In genomic region chr9:36798350-36799065, GRCh38 we compare ENCODE assay signal across 10 cellular contexts.
DNase-seq lines count a peak whose midpoint lies in the region; ATAC-seq and TF ChIP-seq lines count a peak whose summit lies in the region.
"Had no signal": no experiment of that assay in that cellular context is flagged by ENCODE, and none has a peak within 500 bp of the region (broad histone marks: within the 10 kb centered on the region; RNA-seq: fewer than 3 reads in every experiment).

No MANE protein-coding gene starts in this region.

- POLR2A ChIA-PET in HEK293 (lab: Yijun Ruan, JAX) (interaction anchor here (0.7 kb wide), 1 partner anchor 88 kb away, joined by 3 read pairs; no protein-coding TSS in a partner anchor), Panc1 (lab: Charles Lee) (no interaction called here)
- POLR2A ChIA-PET in activated CD4-positive, alpha-beta T cell treated with anti-CD3 and anti-CD28 coated beads, Interleukin-2, amount 10 ng/mL, durations not matched to agents 7 days and 5 days (lab: Charles Lee), result no interaction called here

- peak; percentile 51; the same call in 1 of the 2 replicates for TF ChIP-seq CTCF in HEK293 (tag by site-specific recombination; IDR thresholded peaks at IDR 0.05)
- no peak for TF ChIP-seq CTCF in Panc1 (IDR thresholded peaks at IDR 0.05)

- H3K36me3 ChIP-seq in HEK293 (ENCODE audit: control insufficient read depth in 2 of 2, insufficient read depth in 1 of 2, low read length in 2 of 2), result no peaks in the 10 kb centered on the region
- no peaks in the 10 kb centered on the region for H3K36me3 ChIP-seq in Panc1 (ENCODE audit: control insufficient read depth, insufficient read depth, low read length)

- no peaks in the 10 kb centered on the region for H3K36me3 Mint-ChIP-seq in activated CD4-positive, alpha-beta T cell treated with anti-CD3 and anti-CD28 coated beads, Interleukin-2, amount 10 ng/mL, durations not matched to agents 7 days and 5 days (ENCODE audit: low read depth)
- no peaks in the 10 kb centered on the region for H3K36me3 Mint-ChIP-seq in immature natural killer cell

- no peaks in the 10 kb centered on the region for H3K4me1 ChIP-seq in HEK293 (ENCODE audit: control insufficient read depth, insufficient read depth, low read length)
- H3K4me1 ChIP-seq in Panc1 (ENCODE audit: control insufficient read depth, insufficient read depth, low read length), result no peaks in the 10 kb centered on the region

- no TSS peak for BruUV-seq in Panc1 (replicated peaks; lab: Mats Ljungman, UMichigan)

- intact Hi-C loops in Panc1 (cut with micrococcal nuclease; ENCODE audit: unreplicated experiment), result loop anchor here (1.0 to 10.0 kb wide), 2 partner anchors 57 to 196 kb away; no protein-coding TSS in a partner anchor

- no peaks in the 10 kb centered on the region for H3K4me1 Mint-ChIP-seq in activated CD4-positive, alpha-beta T cell treated with anti-CD3 and anti-CD28 coated beads, Interleukin-2, amount 10 ng/mL, durations not matched to agents 7 days and 5 days
- no peaks in the 10 kb centered on the region for H3K4me1 Mint-ChIP-seq in immature natural killer cell

- H3K27ac Mint-ChIP-seq in activated CD4-positive, alpha-beta T cell treated with anti-CD3 and anti-CD28 coated beads, Interleukin-2, amount 10 ng/mL, durations not matched to agents 7 days and 5 days, result no peak overlapping the region
- H3K27ac Mint-ChIP-seq in immature natural killer cell, result no peak overlapping the region

- H3K4me3 Mint-ChIP-seq in activated CD4-positive, alpha-beta T cell treated with anti-CD3 and anti-CD28 coated beads, Interleukin-2, amount 10 ng/mL, durations not matched to agents 7 days and 5 days, result no peak overlapping the region
- no peak overlapping the region for H3K4me3 Mint-ChIP-seq in immature natural killer cell

- ATAC-seq in Panc1 (peak; percentile 86), GM18868 (IDR thresholded peaks at IDR 0.05; ENCODE audit: unreplicated experiment) (no peak), HG02610 (IDR thresholded peaks at IDR 0.05; ENCODE audit: unreplicated experiment) (no peak)

- DNase-seq in D341Med (ENCODE audit: low spot score) (peak; percentile 71), Panc1 (ENCODE audit: low read depth, low spot score) (no peak), left kidney (ENCODE audit: low read depth, low spot score) (peak; percentile 65), immature natural killer cell (no peak)
- no peak for DNase-seq in activated CD4-positive, alpha-beta T cell treated with anti-CD3 and anti-CD28 coated beads, Interleukin-2, amount 10 ng/mL, durations not matched to agents 7 days and 5 days
- DNase-seq: GF-D8; stimulated activated CD4-positive, alpha-beta T cell treated with anti-CD3 and anti-CD28 coated beads, Interleukin-2, amount 100 ng/mL, for 24 hours had no signal

- CTCF ChIA-PET in HEK293 (lab: Yijun Ruan, JAX) (interaction anchor here (0.6 to 1.6 kb wide), 4 partner anchors 70 to 569 kb away, joined by 3 to 4 read pairs (median 3); no protein-coding TSS in a partner anchor), Panc1 (lab: Charles Lee) (interaction anchor here (0.6 kb wide), 1 partner anchor 63 kb away, joined by 3 read pairs; no protein-coding TSS in a partner anchor)
- CTCF ChIA-PET in activated CD4-positive, alpha-beta T cell treated with anti-CD3 and anti-CD28 coated beads, Interleukin-2, amount 10 ng/mL, durations not matched to agents 7 days and 5 days (lab: Charles Lee), result interaction anchor here (0.6 kb wide), 1 partner anchor 1315 kb away, joined by 3 read pairs; no protein-coding TSS in a partner anchor

- H3K27ac ChIP-seq in HEK293 (ENCODE audit: extremely low read depth, low read depth, low read length), result no peak overlapping the region
- no peak overlapping the region for H3K27ac ChIP-seq in Panc1 (ENCODE audit: low read length)

- H3K27me3 Mint-ChIP-seq in activated CD4-positive, alpha-beta T cell treated with anti-CD3 and anti-CD28 coated beads, Interleukin-2, amount 10 ng/mL, durations not matched to agents 7 days and 5 days, result no peaks in the 10 kb centered on the region
- peaks cover 0 to 6% (median 6%) of the 10 kb centered on the region in 3 donors for H3K27me3 Mint-ChIP-seq in immature natural killer cell (ENCODE audit: low read depth in 3 of 3)

- peaks cover 30% of the 10 kb centered on the region for H3K27me3 ChIP-seq in Panc1 (ENCODE audit: control insufficient read depth, insufficient read depth, low read length)

- in situ Hi-C loops in Panc1 (cut with HindIII; ENCODE audit: low pct_unique_long_range_greater_than_20kb, low sequenced_read_pairs), result no loop called here

- H3K4me3 ChIP-seq in HEK293 (ENCODE audit: low read depth, low read length) (no peak overlapping the region), Panc1 (ENCODE audit: low read depth in 2 of 2, low read length in 2 of 2) (no peak overlapping the region)

- peaks cover 7% of the 10 kb centered on the region for H3K9me3 Mint-ChIP-seq in activated CD4-positive, alpha-beta T cell treated with anti-CD3 and anti-CD28 coated beads, Interleukin-2, amount 10 ng/mL, durations not matched to agents 7 days and 5 days
- peaks cover 0 to 5% (median 1%) of the 10 kb centered on the region in 6 donors for H3K9me3 Mint-ChIP-seq in immature natural killer cell

- no peaks in the 10 kb centered on the region for H3K9me3 ChIP-seq in HEK293 (ENCODE audit: control insufficient read depth, insufficient read depth, low read depth, low read length)
- no peaks in the 10 kb centered on the region for H3K9me3 ChIP-seq in Panc1 (ENCODE audit: control insufficient read depth, insufficient read depth, low read depth, low read length)

TF ChIP-seq in HEK293, 187 proteins besides CTCF, POLR2A, EP300 and RAD21:
- TF ChIP-seq ZNF560 (tag by site-specific recombination; IDR thresholded peaks at IDR 0.05; ENCODE audit: borderline replicate concordance), result no peak
- peak; percentile 78 for TF ChIP-seq ZNF654 (tag by site-specific recombination; IDR thresholded peaks at IDR 0.05; ENCODE audit: low read depth)
- peak; percentile 73 for TF ChIP-seq SCRT2 (tag by site-specific recombination; IDR thresholded peaks at IDR 0.05)
- no peak for TF ChIP-seq YY1 (tag by site-specific recombination; IDR thresholded peaks at IDR 0.05)
- no peak for TF ChIP-seq ZNF2 (tag by site-specific recombination; IDR thresholded peaks at IDR 0.05)
- TF ChIP-seq ZBTB7A (tag by site-specific recombination; IDR thresholded peaks at IDR 0.05; ENCODE audit: low read depth), result no peak
- TF ChIP-seq, protein P1, sequence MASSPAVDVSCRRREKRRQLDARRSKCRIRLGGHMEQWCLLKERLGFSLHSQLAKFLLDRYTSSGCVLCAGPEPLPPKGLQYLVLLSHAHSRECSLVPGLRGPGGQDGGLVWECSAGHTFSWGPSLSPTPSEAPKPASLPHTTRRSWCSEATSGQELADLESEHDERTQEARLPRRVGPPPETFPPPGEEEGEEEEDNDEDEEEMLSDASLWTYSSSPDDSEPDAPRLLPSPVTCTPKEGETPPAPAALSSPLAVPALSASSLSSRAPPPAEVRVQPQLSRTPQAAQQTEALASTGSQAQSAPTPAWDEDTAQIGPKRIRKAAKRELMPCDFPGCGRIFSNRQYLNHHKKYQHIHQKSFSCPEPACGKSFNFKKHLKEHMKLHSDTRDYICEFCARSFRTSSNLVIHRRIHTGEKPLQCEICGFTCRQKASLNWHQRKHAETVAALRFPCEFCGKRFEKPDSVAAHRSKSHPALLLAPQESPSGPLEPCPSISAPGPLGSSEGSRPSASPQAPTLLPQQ (tag by site-specific recombination; IDR thresholded peaks at IDR 0.05), result no peak
- TF ChIP-seq ZFP41 (tag by site-specific recombination; IDR thresholded peaks at IDR 0.05; ENCODE audit: borderline replicate concordance), result no peak
- TF ChIP-seq ZFHX2 (tag by site-specific recombination; conservative IDR thresholded peaks at IDR 0.05), result no peak
- no peak for TF ChIP-seq KLF8 (tag by site-specific recombination; IDR thresholded peaks at IDR 0.05)
- no peak for TF ChIP-seq ZNF830 (tag by site-specific recombination; IDR thresholded peaks at IDR 0.05; ENCODE audit: low read depth)

Comparison
In these comparisons a context has a peak if more than half of its experiments do, and no peak if none do; other contexts are left out.
1. DNase-seq: peak in D341Med (single experiment) and left kidney (single experiment); none in Panc1 (single experiment), activated CD4-positive, alpha-beta T cell treated with anti-CD3 and anti-CD28 coated beads, Interleukin-2, amount 10 ng/mL, durations not matched to agents 7 days and 5 days (single experiment) and immature natural killer cell (0 of 3).